In the genomic region with DNA sequence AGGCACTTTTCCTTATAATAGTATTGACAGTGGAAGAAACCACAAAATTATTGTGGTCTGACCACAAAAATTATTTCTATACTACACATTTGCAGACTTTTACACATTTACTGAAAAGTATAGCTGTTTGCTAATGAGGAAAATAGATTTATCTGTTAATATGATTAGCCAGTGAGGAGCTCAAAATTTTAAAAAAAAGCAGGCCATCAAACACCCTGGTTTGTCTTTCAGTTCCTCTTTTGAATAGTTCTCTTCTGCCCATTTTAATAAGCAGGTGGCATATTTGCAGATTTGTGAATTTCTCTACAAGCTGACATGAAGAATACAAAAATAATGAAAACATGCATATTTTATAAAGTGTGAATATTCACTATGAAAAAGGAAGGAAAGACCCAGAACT, we compare ENCODE assay signal across 19 cellular contexts. TPM values are rescaled to one million over a fixed set of nuclear protein-coding genes. Genes with fewer than 3 reads are reported as not detected.
DNase-seq lines count a peak whose midpoint lies in the region; ATAC-seq and TF ChIP-seq lines count a peak whose summit lies in the region.
"Had no signal": no experiment of that assay in that cellular context is flagged by ENCODE, and none has a peak within 500 bp of the region (broad histone marks: within the 10 kb centered on the region; RNA-seq: fewer than 3 reads in every experiment).

No MANE protein-coding gene starts in this region.

- TF ChIP-seq CTCF in SU-DHL-6 (IDR thresholded peaks at IDR 0.05; ENCODE audit: insufficient read depth, low read length, poor library complexity, severe bottlenecking) (no peak), MCF 10A (IDR thresholded peaks at IDR 0.05; ENCODE audit: unreplicated experiment) (no peak), nephron progenitor cell (IDR thresholded peaks at IDR 0.05) (no peak)

- peak overlapping the region; percentile 48 for H3K9ac ChIP-seq in SU-DHL-6 (ENCODE audit: low read length)

- peaks cover 97% of the 10 kb centered on the region for H3K79me2 ChIP-seq in SU-DHL-6 (ENCODE audit: insufficient read depth, low read length)

- no peaks in the 10 kb centered on the region; the same call in 1 of the 2 replicates for H3K36me3 ChIP-seq in SU-DHL-6 (ENCODE audit: low read length)
- H3K36me3 ChIP-seq in aorta (ENCODE audit: control insufficient read depth in 1 of 2, insufficient read depth in 2 of 2, low read length in 1 of 2): no peaks in the 10 kb centered on the region
- H3K36me3 ChIP-seq: HAP-1 had no signal

- H3K27ac ChIP-seq in SU-DHL-6 (ENCODE audit: low read depth, low read length) (peak overlapping the region; percentile 88), aorta (ENCODE audit: low read depth in 1 of 2, low read length in 2 of 2) (no peak overlapping the region)

- intact Hi-C loops in MCF 10A (cut with micrococcal nuclease): loop anchor here (10.0 kb wide), 2 partner anchors 325 to 435 kb away; no protein-coding TSS in a partner anchor
- intact Hi-C loops in aorta (cut with DNase I): loop anchor here in 1 of 2 donors (10.0 kb wide), 1 partner anchor 665 kb away; no protein-coding TSS in a partner anchor

- peak overlapping the region; percentile 19 for H3K27ac Mint-ChIP-seq in activated T-cell treated with anti-CD3 and anti-CD28 coated beads, Interleukin-2, amount 50 U/mL, for 72 hours
- no peak overlapping the region for H3K27ac Mint-ChIP-seq in MCF 10A (ENCODE audit: low read depth, unreplicated experiment)
- H3K27ac Mint-ChIP-seq in nephron progenitor cell: no peak overlapping the region
- H3K27ac Mint-ChIP-seq: brain, endodermal cell, progenitor cell of endocrine pancreas, type B pancreatic cell had no signal

- H2AFZ ChIP-seq in SU-DHL-6 (ENCODE audit: low read depth, low read length, severe bottlenecking): no peak overlapping the region

- H3K4me3 ChIP-seq in SU-DHL-6 (ENCODE audit: insufficient read depth, low read length, poor library complexity, severe bottlenecking): peak overlapping the region; percentile 43
- H3K4me3 ChIP-seq in aorta (ENCODE audit: low read length in 2 of 2): no peak overlapping the region
- H3K4me3 ChIP-seq: HAP-1, mucosa of descending colon had no signal

- POLR2A ChIA-PET in MCF 10A (lab: Yijun Ruan, JAX): interaction anchor here (0.6 kb wide), 1 partner anchor 700 kb away, joined by 3 read pairs; no protein-coding TSS in a partner anchor

- no peaks in the 10 kb centered on the region for H3K9me2 ChIP-seq in SU-DHL-6 (replicated peaks; ENCODE audit: insufficient read depth, low read length)

- H3K36me3 Mint-ChIP-seq in activated T-cell treated with anti-CD3 and anti-CD28 coated beads, Interleukin-2, amount 50 U/mL, for 72 hours (ENCODE audit: insufficient read depth in 2 of 2): peaks cover 2 to 4% of the 10 kb centered on the region in 2 donors
- H3K36me3 Mint-ChIP-seq in activated T-cell treated with anti-CD3 and anti-CD28 coated beads, Interleukin-2, amount 50 U/mL, for 4 hours (ENCODE audit: insufficient read depth): peaks cover 8% of the 10 kb centered on the region
- H3K36me3 Mint-ChIP-seq in MCF 10A (ENCODE audit: insufficient read depth, unreplicated experiment): no peaks in the 10 kb centered on the region
- peaks cover 13% of the 10 kb centered on the region for H3K36me3 Mint-ChIP-seq in nephron progenitor cell (ENCODE audit: low read depth)

- no TSS peak for BruUV-seq in MCF 10A (replicated peaks; lab: Mats Ljungman, UMichigan)

- H3K9me3 ChIP-seq in SU-DHL-6 (ENCODE audit: insufficient read depth, low read length) (no peaks in the 10 kb centered on the region), aorta (ENCODE audit: control insufficient read depth, low read length) (no peaks in the 10 kb centered on the region)
- H3K9me3 ChIP-seq: HAP-1, mucosa of descending colon had no signal

- peak overlapping the region; percentile 99 for H3K4me2 ChIP-seq in SU-DHL-6 (ENCODE audit: low read depth, low read length, poor library complexity, severe bottlenecking)

- CTCF ChIA-PET in MCF 10A (lab: Yijun Ruan, JAX): interaction anchor here (0.5 to 1.3 kb wide), 6 partner anchors 11 to 829 kb away, joined by 3 to 5 read pairs (median 4); no protein-coding TSS in a partner anchor

- in situ Hi-C loops in KBM-7 (cut with MboI; ENCODE audit: low pct_unique_long_range_greater_than_20kb, low sequenced_read_pairs): no loop called here

- H3K4me3 Mint-ChIP-seq in activated T-cell treated with anti-CD3 and anti-CD28 coated beads, Interleukin-2, amount 50 U/mL, for 72 hours: no peak overlapping the region
- H3K4me3 Mint-ChIP-seq in activated T-cell treated with anti-CD3 and anti-CD28 coated beads, Interleukin-2, amount 50 U/mL, for 4 hours: no peak overlapping the region
- H3K4me3 Mint-ChIP-seq in MCF 10A (ENCODE audit: unreplicated experiment) (no peak overlapping the region), nephron progenitor cell (no peak overlapping the region)
- H3K4me3 Mint-ChIP-seq: endodermal cell, type B pancreatic cell had no signal

- no peaks in the 10 kb centered on the region for H3K4me1 ChIP-seq in aorta (ENCODE audit: control insufficient read depth in 1 of 2, insufficient read depth in 2 of 2, low read length in 2 of 2)

- peaks cover 54% of the 10 kb centered on the region for H3F3A ChIP-seq in SU-DHL-6 (ENCODE audit: insufficient read depth)

- H4K20me1 ChIP-seq in SU-DHL-6 (ENCODE audit: low read depth, low read length): no peaks in the 10 kb centered on the region

- no peak for DNase-seq in activated T-cell treated with anti-CD3 and anti-CD28 coated beads, Interleukin-2, amount 50 U/mL, for 72 hours
- no peak for DNase-seq in activated T-cell treated with anti-CD3 and anti-CD28 coated beads, Interleukin-2, amount 50 U/mL, for 4 hours
- DNase-seq in KBM-7 (peak; percentile 21), MCF 10A (ENCODE audit: unreplicated experiment) (no peak), SHP77 treated with DMSO at 0.1 percent for 48 hours (lab: John Stamatoyannopoulos, UW) (no peak), aorta (no peak), nephron progenitor cell (no peak)
- DNase-seq: activated CD4-positive, alpha-beta T cell treated with anti-CD3 and anti-CD28 coated beads, Interleukin-2, amount 50 U/mL, for 1 hour; activated effector memory CD4-positive, alpha-beta T cell treated with anti-CD3 and anti-CD28 coated beads, Interleukin-2, amount 50 U/mL, for 16 hours; endodermal cell; IMR-90; mucosa of descending colon; NCI-H2081 treated with DMSO at 0.1 percent for 48 hours; PC-3 had no signal

- no peaks in the 10 kb centered on the region for H3K27me3 Mint-ChIP-seq in activated T-cell treated with anti-CD3 and anti-CD28 coated beads, Interleukin-2, amount 50 U/mL, for 72 hours (ENCODE audit: low read depth)
- H3K27me3 Mint-ChIP-seq in activated T-cell treated with anti-CD3 and anti-CD28 coated beads, Interleukin-2, amount 50 U/mL, for 4 hours (ENCODE audit: low read depth): no peaks in the 10 kb centered on the region
- H3K27me3 Mint-ChIP-seq in MCF 10A (ENCODE audit: insufficient read depth, unreplicated experiment): no peaks in the 10 kb centered on the region
- no peaks in the 10 kb centered on the region for H3K27me3 Mint-ChIP-seq in nephron progenitor cell (ENCODE audit: low read depth, poor library complexity)
- H3K27me3 Mint-ChIP-seq: progenitor cell of endocrine pancreas, type B pancreatic cell had no signal

- H3K4me1 Mint-ChIP-seq in activated T-cell treated with anti-CD3 and anti-CD28 coated beads, Interleukin-2, amount 50 U/mL, for 72 hours (ENCODE audit: low read depth): peaks cover 47% of the 10 kb centered on the region
- H3K4me1 Mint-ChIP-seq in activated T-cell treated with anti-CD3 and anti-CD28 coated beads, Interleukin-2, amount 50 U/mL, for 4 hours (ENCODE audit: low read depth): peaks cover 60% of the 10 kb centered on the region
- H3K4me1 Mint-ChIP-seq in MCF 10A (ENCODE audit: insufficient read depth, unreplicated experiment) (peaks cover 17% of the 10 kb centered on the region), nephron progenitor cell (peaks cover 34% of the 10 kb centered on the region)

- H3K9me3 Mint-ChIP-seq in activated T-cell treated with anti-CD3 and anti-CD28 coated beads, Interleukin-2, amount 50 U/mL, for 72 hours: no peaks in the 10 kb centered on the region
- H3K9me3 Mint-ChIP-seq in activated T-cell treated with anti-CD3 and anti-CD28 coated beads, Interleukin-2, amount 50 U/mL, for 4 hours: no peaks in the 10 kb centered on the region
- H3K9me3 Mint-ChIP-seq in MCF 10A (ENCODE audit: unreplicated experiment) (no peaks in the 10 kb centered on the region), nephron progenitor cell (no peaks in the 10 kb centered on the region)
- H3K9me3 Mint-ChIP-seq: endodermal cell, type B pancreatic cell had no signal

- H3K27me3 ChIP-seq in SU-DHL-6 (ENCODE audit: low read length) (no peaks in the 10 kb centered on the region), aorta (ENCODE audit: control insufficient read depth in 1 of 2, insufficient read depth in 2 of 2, low read length in 1 of 2) (no peaks in the 10 kb centered on the region)

- no peak for ATAC-seq in activated T-cell treated with anti-CD3 and anti-CD28 coated beads, Interleukin-2, amount 50 U/mL, for 72 hours (replicated peaks in 1 of 2)
- ATAC-seq in activated T-cell treated with anti-CD3 and anti-CD28 coated beads, Interleukin-2, amount 50 U/mL, for 4 hours: no peak
- no peak for ATAC-seq in aorta (ENCODE audit: low FRiP score)
- ATAC-seq: mucosa of descending colon, PC-3 had no signal

RNA-seq across cellular contexts. Expression of a gene that starts 5.6 kb away (rescaled TPM):
- total RNA-seq in activated T-cell treated with anti-CD3 and anti-CD28 coated beads, Interleukin-2, amount 50 U/mL, for 72 hours: 10 to 100 TPM; 11.9 to 14.8 TPM
- 10 to 100 TPM; 11.1 to 12.1 (median 11.2) TPM for total RNA-seq in activated T-cell treated with anti-CD3 and anti-CD28 coated beads, Interleukin-2, amount 50 U/mL, for 4 hours
- total RNA-seq in MCF 10A (2022) (11.6 and 11.7 TPM in 2 replicates), aorta (10 to 100 TPM; 12.4 to 13.6 TPM)
- polyA plus RNA-seq in aorta: 1 to 10 TPM; 3.7 to 6.5 TPM
